Comparison of ENCODE assay signal across 10 cellular contexts in genomic region chr16:16022683-16023064, GRCh38.
DNase-seq lines count a peak whose midpoint lies in the region; ATAC-seq and TF ChIP-seq lines count a peak whose summit lies in the region.
"Had no signal": no experiment of that assay in that cellular context is flagged by ENCODE, and none has a peak within 500 bp of the region (broad histone marks: within the 10 kb centered on the region; RNA-seq: fewer than 3 reads in every experiment).

No MANE protein-coding gene starts in this region.

- no peak overlapping the region; the same call in 1 of the 2 replicates for H2AFZ ChIP-seq in GM23248
- H2AFZ ChIP-seq in fibroblast of lung (ENCODE audit: low read length): no peak overlapping the region

- peaks cover 46% of the 10 kb centered on the region for H3F3A ChIP-seq in GM23248 (ENCODE audit: insufficient read depth)

- H3K36me3 ChIP-seq in GM23248 (ENCODE audit: low read depth) (no peaks in the 10 kb centered on the region; the same call in 1 of the 2 replicates), RWPE2 (ENCODE audit: low read depth) (peaks cover 50% of the 10 kb centered on the region), fibroblast of lung (ENCODE audit: control insufficient read depth, insufficient read depth, low read length) (peaks cover 17% of the 10 kb centered on the region)

- no peak overlapping the region for H3K4me3 Mint-ChIP-seq in activated T-cell treated with anti-CD3 and anti-CD28 coated beads, Interleukin-2, amount 50 U/mL, for 24 hours

- H3K9me2 ChIP-seq in GM23248 (ENCODE audit: insufficient read depth): no peaks in the 10 kb centered on the region

- H3K27ac ChIP-seq in GM23248 (peak overlapping the region; percentile 86), RWPE2 (ENCODE audit: poor library complexity, severe bottlenecking) (peak overlapping the region; percentile 52), fibroblast of lung (ENCODE audit: insufficient read depth, low read length) (peak overlapping the region; percentile 86), skin epidermis (peak overlapping the region in 16 of 21 experiments; percentile 40 to 84 (median 67))

- H3K9ac ChIP-seq in GM23248 (peak overlapping the region; percentile 78), fibroblast of lung (ENCODE audit: insufficient read depth, low read length) (no peak overlapping the region)

- H3K36me3 Mint-ChIP-seq in activated T-cell treated with anti-CD3 and anti-CD28 coated beads, Interleukin-2, amount 50 U/mL, for 24 hours (ENCODE audit: low read depth): peaks cover 91% of the 10 kb centered on the region

- no peaks in the 10 kb centered on the region for H3K27me3 ChIP-seq in GM23248 (replicated peaks; ENCODE audit: insufficient read depth)
- H3K27me3 ChIP-seq in RWPE2 (ENCODE audit: insufficient read depth, poor library complexity, severe bottlenecking): no peaks in the 10 kb centered on the region
- H3K27me3 ChIP-seq in fibroblast of lung (ENCODE audit: control insufficient read depth, insufficient read depth, low read length): no peaks in the 10 kb centered on the region

- DNase-seq in GM23248: no peak
- DNase-seq in RWPE2 (ENCODE audit: low spot score): no peak
- no peak for DNase-seq in fibroblast of lung (ENCODE audit: low read depth in 2 of 2)
- no peak for DNase-seq in dedifferentiated amniotic fluid mesenchymal stem cell (ENCODE audit: extremely low spot score)
- DNase-seq in NCI-H146 treated with DMSO at 0.1 percent for 48 hours (lab: John Stamatoyannopoulos, UW; ENCODE audit: unreplicated experiment): no peak
- no peak for DNase-seq in activated T-cell treated with anti-CD3 and anti-CD28 coated beads, Interleukin-2, amount 50 U/mL, for 24 hours
- DNase-seq: NCI-H1436 treated with DMSO at 0.1 percent for 48 hours, RPMI8226 had no signal

- H3K4me2 ChIP-seq in GM23248 (ENCODE audit: unreplicated experiment) (peak overlapping the region; percentile 71), fibroblast of lung (ENCODE audit: extremely low read depth, insufficient read depth, low read length) (no peak overlapping the region)

- H4K20me1 ChIP-seq in GM23248 (ENCODE audit: insufficient read depth) (no peaks in the 10 kb centered on the region), fibroblast of lung (ENCODE audit: control insufficient read depth, extremely low read depth, insufficient read depth, low read length) (no peaks in the 10 kb centered on the region)

- H3K4me1 ChIP-seq in GM23248 (ENCODE audit: insufficient read depth) (peaks cover 54% of the 10 kb centered on the region), RWPE2 (ENCODE audit: insufficient read depth, poor library complexity, severe bottlenecking) (peaks cover 27% of the 10 kb centered on the region), fibroblast of lung (ENCODE audit: control insufficient read depth, extremely low read depth, insufficient read depth, low read length) (peaks cover 45% of the 10 kb centered on the region)

- 76 to 79% methylated on average over 5 of the region's 5 CpGs for WGBS in GM23248 (ENCODE audit: low coverage in 1 of 2, low lambda C conversion rate in 2 of 2, missing lambda C conversion rate in 2 of 2), 2 experiments

- ATAC-seq in RWPE2 (ENCODE audit: low read depth): no peak
- ATAC-seq in GM19324 (IDR thresholded peaks at IDR 0.05; ENCODE audit: low FRiP score, unreplicated experiment): no peak

- H3K4me3 ChIP-seq in GM23248: peak overlapping the region; percentile 32; the same call in 1 of the 2 replicates
- H3K4me3 ChIP-seq in RWPE2 (ENCODE audit: severe bottlenecking): no peak overlapping the region
- H3K4me3 ChIP-seq in fibroblast of lung (replicated peaks in 1 of 4; ENCODE audit: control extremely low read depth in 1 of 4, insufficient read depth in 1 of 4, low read depth in 3 of 4, low read length in 4 of 4): no peak overlapping the region
- no peak overlapping the region for H3K4me3 ChIP-seq in skin epidermis

- H3K79me2 ChIP-seq in GM23248 (ENCODE audit: insufficient read depth) (peaks cover 45% of the 10 kb centered on the region), fibroblast of lung (ENCODE audit: control insufficient read depth, insufficient read depth, low read length) (peaks cover 22% of the 10 kb centered on the region)

- H3K9me3 Mint-ChIP-seq in activated T-cell treated with anti-CD3 and anti-CD28 coated beads, Interleukin-2, amount 50 U/mL, for 24 hours: no peaks in the 10 kb centered on the region

- in situ Hi-C loops in GM23248 (cut with MboI): no loop called here

- TF ChIP-seq CTCF in RWPE2 (IDR thresholded peaks at IDR 0.05; ENCODE audit: poor library complexity, severe bottlenecking): no peak
- TF ChIP-seq CTCF in fibroblast of lung (conservative IDR thresholded peaks at IDR 0.05 in 1 of 2, IDR thresholded peaks at IDR 0.05 in 1 of 2; ENCODE audit: low read depth in 1 of 2, low read length in 2 of 2): no peak

- H3K9me3 ChIP-seq in GM23248 (ENCODE audit: low read depth) (no peaks in the 10 kb centered on the region), RWPE2 (ENCODE audit: severe bottlenecking) (no peaks in the 10 kb centered on the region), fibroblast of lung (ENCODE audit: control insufficient read depth, insufficient read depth, low read depth, low read length) (no peaks in the 10 kb centered on the region)

- no peaks in the 10 kb centered on the region for H3K27me3 Mint-ChIP-seq in activated T-cell treated with anti-CD3 and anti-CD28 coated beads, Interleukin-2, amount 50 U/mL, for 24 hours

- H3K27ac Mint-ChIP-seq in activated T-cell treated with anti-CD3 and anti-CD28 coated beads, Interleukin-2, amount 50 U/mL, for 24 hours: no peak overlapping the region

- H3K4me1 Mint-ChIP-seq in activated T-cell treated with anti-CD3 and anti-CD28 coated beads, Interleukin-2, amount 50 U/mL, for 24 hours (ENCODE audit: low read depth): peaks cover 43% of the 10 kb centered on the region
